ENCODE assay signal across 3 cellular contexts in the genomic region with DNA sequence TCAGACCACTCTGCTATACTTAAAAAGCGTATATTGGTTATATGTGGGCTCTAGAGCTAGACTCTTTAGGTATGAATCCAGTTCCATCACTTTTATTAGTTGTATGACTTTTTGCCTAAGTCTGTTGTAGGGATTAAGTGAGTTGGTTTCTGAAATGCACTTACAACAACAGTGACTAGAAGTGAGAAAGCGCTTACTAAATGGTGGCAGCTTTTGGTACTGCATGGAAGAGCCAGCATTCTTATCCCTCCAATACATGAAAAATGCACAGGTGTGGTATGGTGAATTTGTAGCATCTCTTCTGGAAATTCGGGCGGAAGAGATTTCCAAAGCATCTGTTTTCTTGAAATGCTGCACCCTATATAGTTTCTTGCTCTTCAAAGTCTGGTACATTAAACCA.
TF ChIP-seq lines count a peak whose summit lies in the region.

No MANE protein-coding gene starts in this region.

TF ChIP-seq in GM23338, 12 proteins besides CTCF, POLR2A, EP300 and RAD21:
- no peak for TF ChIP-seq NANOG (IDR thresholded peaks at IDR 0.05; ENCODE audit: borderline replicate concordance)
- TF ChIP-seq STAT1 (IDR thresholded peaks at IDR 0.05; ENCODE audit: unreplicated experiment): no peak

TF ChIP-seq in GM12878, 131 proteins besides CTCF, POLR2A, EP300 and RAD21:
- no peak for TF ChIP-seq CREB1 (IDR thresholded peaks at IDR 0.05; ENCODE audit: low read depth)
- TF ChIP-seq ZNF274 (IDR thresholded peaks at IDR 0.05; ENCODE audit: insufficient read depth, insufficient read length): no peak
- no peak for TF ChIP-seq MEF2A (IDR thresholded peaks at IDR 0.05; ENCODE audit: insufficient read depth, low read depth, low read length)
- no peak for TF ChIP-seq HDGF (IDR thresholded peaks at IDR 0.05)
- TF ChIP-seq RFX5 (IDR thresholded peaks at IDR 0.05; ENCODE audit: low read depth, low read length): no peak
- TF ChIP-seq SMAD5 (IDR thresholded peaks at IDR 0.05; ENCODE audit: low read depth): no peak
- TF ChIP-seq KDM1A (IDR thresholded peaks at IDR 0.05; ENCODE audit: borderline replicate concordance): no peak
- no peak for TF ChIP-seq JUNB (IDR thresholded peaks at IDR 0.05)
- TF ChIP-seq MYB (IDR thresholded peaks at IDR 0.05; ENCODE audit: borderline replicate concordance, low read depth, low read length): no peak
- TF ChIP-seq, protein P1, sequence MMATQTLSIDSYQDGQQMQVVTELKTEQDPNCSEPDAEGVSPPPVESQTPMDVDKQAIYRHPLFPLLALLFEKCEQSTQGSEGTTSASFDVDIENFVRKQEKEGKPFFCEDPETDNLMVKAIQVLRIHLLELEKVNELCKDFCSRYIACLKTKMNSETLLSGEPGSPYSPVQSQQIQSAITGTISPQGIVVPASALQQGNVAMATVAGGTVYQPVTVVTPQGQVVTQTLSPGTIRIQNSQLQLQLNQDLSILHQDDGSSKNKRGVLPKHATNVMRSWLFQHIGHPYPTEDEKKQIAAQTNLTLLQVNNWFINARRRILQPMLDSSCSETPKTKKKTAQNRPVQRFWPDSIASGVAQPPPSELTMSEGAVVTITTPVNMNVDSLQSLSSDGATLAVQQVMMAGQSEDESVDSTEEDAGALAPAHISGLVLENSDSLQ (IDR thresholded peaks at IDR 0.05): no peak
- no peak for TF ChIP-seq BRCA1 (IDR thresholded peaks at IDR 0.05; ENCODE audit: low read depth, low read length)
- TF ChIP-seq NR2F1 (conservative IDR thresholded peaks at IDR 0.05): no peak
- no peak for TF ChIP-seq EGR1 (IDR thresholded peaks at IDR 0.05; ENCODE audit: borderline replicate concordance in 1 of 2, low read depth in 2 of 2, low read length in 2 of 2)
- no peak for TF ChIP-seq POU2F2 (IDR thresholded peaks at IDR 0.05; ENCODE audit: borderline replicate concordance, low read depth, low read length)
- no peak for TF ChIP-seq MXI1 (IDR thresholded peaks at IDR 0.05; ENCODE audit: low read depth, low read length)
- no peak for TF ChIP-seq SPI1 (IDR thresholded peaks at IDR 0.05; ENCODE audit: borderline replicate concordance, insufficient read depth, low read depth, low read length)
- TF ChIP-seq MEF2B (IDR thresholded peaks at IDR 0.05; ENCODE audit: partially characterized antibody, poor library complexity, severe bottlenecking): no peak

TF ChIP-seq in HepG2, 621 proteins besides CTCF, POLR2A, EP300 and RAD21:
- TF ChIP-seq ZNF33B (CRISPR knock-in tag; IDR thresholded peaks at IDR 0.05): no peak
- no peak for TF ChIP-seq ISX (CRISPR knock-in tag; conservative IDR thresholded peaks at IDR 0.05)
- TF ChIP-seq ZC3H13 (CRISPR knock-in tag; IDR thresholded peaks at IDR 0.05): no peak
- TF ChIP-seq, protein P2, sequence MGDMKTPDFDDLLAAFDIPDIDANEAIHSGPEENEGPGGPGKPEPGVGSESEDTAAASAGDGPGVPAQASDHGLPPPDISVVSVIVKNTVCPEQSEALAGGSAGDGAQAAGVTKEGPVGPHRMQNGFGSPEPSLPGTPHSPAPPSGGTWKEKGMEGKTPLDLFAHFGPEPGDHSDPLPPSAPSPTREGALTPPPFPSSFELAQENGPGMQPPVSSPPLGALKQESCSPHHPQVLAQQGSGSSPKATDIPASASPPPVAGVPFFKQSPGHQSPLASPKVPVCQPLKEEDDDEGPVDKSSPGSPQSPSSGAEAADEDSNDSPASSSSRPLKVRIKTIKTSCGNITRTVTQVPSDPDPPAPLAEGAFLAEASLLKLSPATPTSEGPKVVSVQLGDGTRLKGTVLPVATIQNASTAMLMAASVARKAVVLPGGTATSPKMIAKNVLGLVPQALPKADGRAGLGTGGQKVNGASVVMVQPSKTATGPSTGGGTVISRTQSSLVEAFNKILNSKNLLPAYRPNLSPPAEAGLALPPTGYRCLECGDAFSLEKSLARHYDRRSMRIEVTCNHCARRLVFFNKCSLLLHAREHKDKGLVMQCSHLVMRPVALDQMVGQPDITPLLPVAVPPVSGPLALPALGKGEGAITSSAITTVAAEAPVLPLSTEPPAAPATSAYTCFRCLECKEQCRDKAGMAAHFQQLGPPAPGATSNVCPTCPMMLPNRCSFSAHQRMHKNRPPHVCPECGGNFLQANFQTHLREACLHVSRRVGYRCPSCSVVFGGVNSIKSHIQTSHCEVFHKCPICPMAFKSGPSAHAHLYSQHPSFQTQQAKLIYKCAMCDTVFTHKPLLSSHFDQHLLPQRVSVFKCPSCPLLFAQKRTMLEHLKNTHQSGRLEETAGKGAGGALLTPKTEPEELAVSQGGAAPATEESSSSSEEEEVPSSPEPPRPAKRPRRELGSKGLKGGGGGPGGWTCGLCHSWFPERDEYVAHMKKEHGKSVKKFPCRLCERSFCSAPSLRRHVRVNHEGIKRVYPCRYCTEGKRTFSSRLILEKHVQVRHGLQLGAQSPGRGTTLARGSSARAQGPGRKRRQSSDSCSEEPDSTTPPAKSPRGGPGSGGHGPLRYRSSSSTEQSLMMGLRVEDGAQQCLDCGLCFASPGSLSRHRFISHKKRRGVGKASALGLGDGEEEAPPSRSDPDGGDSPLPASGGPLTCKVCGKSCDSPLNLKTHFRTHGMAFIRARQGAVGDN (CRISPR knock-in tag; IDR thresholded peaks at IDR 0.05): no peak
- no peak for TF ChIP-seq SMARCE1 (IDR thresholded peaks at IDR 0.05; ENCODE audit: borderline replicate concordance)
- TF ChIP-seq, protein P3, sequence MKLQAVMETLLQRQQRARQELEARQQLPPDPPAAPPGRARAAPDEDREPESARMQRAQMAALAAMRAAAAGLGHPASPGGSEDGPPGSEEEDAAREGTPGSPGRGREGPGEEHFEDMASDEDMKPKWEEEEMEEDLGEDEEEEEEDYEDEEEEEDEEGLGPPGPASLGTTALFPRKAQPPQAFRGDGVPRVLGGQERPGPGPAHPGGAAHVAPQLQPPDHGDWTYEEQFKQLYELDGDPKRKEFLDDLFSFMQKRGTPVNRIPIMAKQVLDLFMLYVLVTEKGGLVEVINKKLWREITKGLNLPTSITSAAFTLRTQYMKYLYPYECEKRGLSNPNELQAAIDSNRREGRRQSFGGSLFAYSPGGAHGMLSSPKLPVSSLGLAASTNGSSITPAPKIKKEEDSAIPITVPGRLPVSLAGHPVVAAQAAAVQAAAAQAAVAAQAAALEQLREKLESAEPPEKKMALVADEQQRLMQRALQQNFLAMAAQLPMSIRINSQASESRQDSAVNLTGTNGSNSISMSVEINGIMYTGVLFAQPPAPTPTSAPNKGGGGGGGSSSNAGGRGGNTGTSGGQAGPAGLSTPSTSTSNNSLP (IDR thresholded peaks at IDR 0.05; ENCODE audit: low read depth, low read length): no peak
- no peak for TF ChIP-seq BHLHE40 (IDR thresholded peaks at IDR 0.05; ENCODE audit: low read length)
- no peak for TF ChIP-seq FOXO1 (CRISPR knock-in tag; IDR thresholded peaks at IDR 0.05)
- TF ChIP-seq ZNF713 (CRISPR knock-in tag; IDR thresholded peaks at IDR 0.05): no peak
- TF ChIP-seq, protein P4, sequence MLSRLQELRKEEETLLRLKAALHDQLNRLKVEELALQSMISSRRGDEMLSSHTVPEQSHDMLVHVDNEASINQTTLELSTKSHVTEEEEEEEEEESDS (CRISPR knock-in tag; IDR thresholded peaks at IDR 0.05; ENCODE audit: borderline replicate concordance): no peak
- TF ChIP-seq, protein P5, sequence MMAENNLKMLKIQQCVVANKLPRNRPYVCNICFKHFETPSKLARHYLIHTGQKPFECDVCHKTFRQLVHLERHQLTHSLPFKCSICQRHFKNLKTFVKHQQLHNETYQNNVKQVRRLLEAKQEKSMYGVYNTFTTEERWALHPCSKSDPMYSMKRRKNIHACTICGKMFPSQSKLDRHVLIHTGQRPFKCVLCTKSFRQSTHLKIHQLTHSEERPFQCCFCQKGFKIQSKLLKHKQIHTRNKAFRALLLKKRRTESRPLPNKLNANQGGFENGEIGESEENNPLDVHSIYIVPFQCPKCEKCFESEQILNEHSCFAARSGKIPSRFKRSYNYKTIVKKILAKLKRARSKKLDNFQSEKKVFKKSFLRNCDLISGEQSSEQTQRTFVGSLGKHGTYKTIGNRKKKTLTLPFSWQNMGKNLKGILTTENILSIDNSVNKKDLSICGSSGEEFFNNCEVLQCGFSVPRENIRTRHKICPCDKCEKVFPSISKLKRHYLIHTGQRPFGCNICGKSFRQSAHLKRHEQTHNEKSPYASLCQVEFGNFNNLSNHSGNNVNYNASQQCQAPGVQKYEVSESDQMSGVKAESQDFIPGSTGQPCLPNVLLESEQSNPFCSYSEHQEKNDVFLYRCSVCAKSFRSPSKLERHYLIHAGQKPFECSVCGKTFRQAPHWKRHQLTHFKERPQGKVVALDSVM (CRISPR knock-in tag; IDR thresholded peaks at IDR 0.05): no peak
- TF ChIP-seq, protein P6, sequence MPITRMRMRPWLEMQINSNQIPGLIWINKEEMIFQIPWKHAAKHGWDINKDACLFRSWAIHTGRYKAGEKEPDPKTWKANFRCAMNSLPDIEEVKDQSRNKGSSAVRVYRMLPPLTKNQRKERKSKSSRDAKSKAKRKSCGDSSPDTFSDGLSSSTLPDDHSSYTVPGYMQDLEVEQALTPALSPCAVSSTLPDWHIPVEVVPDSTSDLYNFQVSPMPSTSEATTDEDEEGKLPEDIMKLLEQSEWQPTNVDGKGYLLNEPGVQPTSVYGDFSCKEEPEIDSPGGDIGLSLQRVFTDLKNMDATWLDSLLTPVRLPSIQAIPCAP (CRISPR knock-in tag; IDR thresholded peaks at IDR 0.05; ENCODE audit: low read depth): no peak
- TF ChIP-seq ZNF501 (CRISPR knock-in tag; IDR thresholded peaks at IDR 0.05): no peak
- TF ChIP-seq KAT2B (IDR thresholded peaks at IDR 0.05; ENCODE audit: borderline replicate concordance, low read depth, low read length): no peak
